Comparison of ENCODE assay signal across 7 cellular contexts in genomic region chr19:7181626-7182025, GRCh38.
DNase-seq lines count a peak whose midpoint lies in the region; ATAC-seq, FAIRE-seq and TF ChIP-seq lines count a peak whose summit lies in the region.
"Not testable (repeated sequence)": the region's sequence is repeated elsewhere in the genome, so short reads cannot be mapped to it uniquely, and the experiment has no call there.

No MANE protein-coding gene starts in this region.

- POLR2A ChIA-PET in GM12878 (lab: Charles Lee) (interaction anchor here (0.6 to 1.9 kb wide), 3 partner anchors 10 to 22 kb away, joined by 3 to 8 read pairs (median 3); no protein-coding TSS in a partner anchor), HepG2 (lab: Yijun Ruan, JAX) (interaction anchor here (0.6 kb wide), 1 partner anchor 44 kb away, joined by 4 read pairs; no protein-coding TSS in a partner anchor)

- not testable (repeated sequence) for ATAC-seq in GM12878, gastroesophageal sphincter, HepG2

- BruUV-seq in GM12878 (replicated peaks; lab: Mats Ljungman, UMichigan); HepG2 (replicated peaks; lab: Mats Ljungman, UMichigan): not testable (repeated sequence)

- TF ChIP-seq CTCF in OCI-LY1 (IDR thresholded peaks at IDR 0.05; ENCODE audit: low read length); GM12878 (IDR thresholded peaks at IDR 0.05 in 2 of 3, conservative IDR thresholded peaks at IDR 0.05 in 1 of 3; ENCODE audit: control insufficient read depth in 2 of 3, extremely low read depth in 1 of 3, insufficient read depth in 1 of 3, low read depth in 3 of 3, low read length in 3 of 3); gastroesophageal sphincter (IDR thresholded peaks at IDR 0.05); HepG2 (CRISPR knock-in tag; IDR thresholded peaks at IDR 0.05); parathyroid adenoma (IDR thresholded peaks at IDR 0.05); transverse colon (IDR thresholded peaks at IDR 0.05): not testable (repeated sequence)

- WGBS in GM12878 (ENCODE audit: insufficient coverage, insufficient replicate concordance, low lambda C conversion rate, missing lambda C conversion rate) = 90% methylated on average over 7 of the region's 7 CpGs
- WGBS in gastroesophageal sphincter (ENCODE audit: low coverage in 1 of 2), 2 donors = 81 to 100% methylated on average over 2 to 4 of the region's 7 CpGs
- 49% methylated on average over 7 of the region's 7 CpGs for WGBS in HepG2 (ENCODE audit: low lambda C conversion rate)
- WGBS in transverse colon (ENCODE audit: low coverage in 1 of 2), 2 donors = 80 to 86% methylated on average over 7 of the region's 7 CpGs

- not testable (repeated sequence) for H3K4me2 ChIP-seq in OCI-LY1 (ENCODE audit: low read length); GM12878 (ENCODE audit: control insufficient read depth, insufficient read depth); HepG2 (ENCODE audit: low read depth, low read length); parathyroid adenoma (ENCODE audit: low read length)

- TF ChIP-seq POLR2A in GM12878 (IDR thresholded peaks at IDR 0.05; ENCODE audit: low read depth, low read length); gastroesophageal sphincter (IDR thresholded peaks at IDR 0.05); HepG2 (IDR thresholded peaks at IDR 0.05; ENCODE audit: insufficient read depth in 1 of 2, low read depth in 2 of 2, low read length in 2 of 2); transverse colon (IDR thresholded peaks at IDR 0.05): not testable (repeated sequence)

- not testable (repeated sequence) for H3K9ac ChIP-seq in OCI-LY1 (ENCODE audit: low read length); HepG2 (ENCODE audit: insufficient read depth, low read depth, low read length); parathyroid adenoma; stomach smooth muscle (ENCODE audit: low read length in 2 of 2)
- peak overlapping the region; percentile 71; the same call in 1 of the 2 replicates for H3K9ac ChIP-seq in GM12878 (ENCODE audit: control insufficient read depth, insufficient read depth, low read length)

- H3K9me3 ChIP-seq in OCI-LY1 (ENCODE audit: low read length); GM12878 (replicated peaks; ENCODE audit: control insufficient read depth, insufficient read depth, low read length); gastroesophageal sphincter; HepG2 (ENCODE audit: low read length); parathyroid adenoma (ENCODE audit: control insufficient read depth, low read length); stomach smooth muscle (ENCODE audit: control insufficient read depth in 2 of 2, low read length in 2 of 2); transverse colon: not testable (repeated sequence)

- not testable (repeated sequence) for TF ChIP-seq EP300 in GM12878 (IDR thresholded peaks at IDR 0.05; ENCODE audit: borderline replicate concordance in 1 of 2, control insufficient read depth in 1 of 2, low read depth in 2 of 2, low read length in 2 of 2); gastroesophageal sphincter (IDR thresholded peaks at IDR 0.05); HepG2 (IDR thresholded peaks at IDR 0.05; ENCODE audit: low read depth in 2 of 2, low read length in 2 of 2); HepG2 (CRISPR knock-in tag; IDR thresholded peaks at IDR 0.05; ENCODE audit: borderline replicate concordance); transverse colon (IDR thresholded peaks at IDR 0.05; ENCODE audit: low read depth)

- not testable (repeated sequence) for FAIRE-seq in GM12878 (lab: Jason Lieb, UNC); HepG2 (lab: Jason Lieb, UNC)

- CTCF ChIA-PET in GM12878 (lab: Yijun Ruan, JAX) = interaction anchor here (1.2 to 1.7 kb wide), 2 partner anchors 148 to 157 kb away, joined by 3 read pairs; no protein-coding TSS in a partner anchor
- CTCF ChIA-PET in HepG2 (lab: Yijun Ruan, JAX; ENCODE audit: low intra/inter-chr PET ratio, low total read pairs) = not testable (repeated sequence)

- not testable (repeated sequence) for H3F3A ChIP-seq in OCI-LY1 (ENCODE audit: insufficient read depth, low read length)

- not testable (repeated sequence) for H3K27me3 ChIP-seq in OCI-LY1 (ENCODE audit: insufficient read depth, low read length); GM12878 (replicated peaks in 1 of 2; ENCODE audit: control insufficient read depth in 2 of 2, insufficient read depth in 2 of 2, low read length in 1 of 2); gastroesophageal sphincter; HepG2 (ENCODE audit: control insufficient read depth in 1 of 2, insufficient read depth in 2 of 2, low read length in 2 of 2); parathyroid adenoma (ENCODE audit: control insufficient read depth, insufficient read depth, low read length); stomach smooth muscle (ENCODE audit: control insufficient read depth in 1 of 2, insufficient read depth in 2 of 2, low read length in 2 of 2); transverse colon

- TF ChIP-seq RAD21 in GM12878 (IDR thresholded peaks at IDR 0.05; ENCODE audit: insufficient read depth, low read depth, low read length); HepG2 (CRISPR knock-in tag; IDR thresholded peaks at IDR 0.05): not testable (repeated sequence)

- H3K9me2 ChIP-seq in OCI-LY1 (ENCODE audit: low read depth, low read length) = not testable (repeated sequence)

- H3K27ac ChIP-seq in OCI-LY1 (ENCODE audit: low read depth, low read length, poor library complexity, severe bottlenecking) = peak overlapping the region; percentile 93
- peak overlapping the region; percentile 94 for H3K27ac ChIP-seq in GM12878 (ENCODE audit: control insufficient read depth, insufficient read depth)
- H3K27ac ChIP-seq in gastroesophageal sphincter = peak overlapping the region in 3 of 4 donors; percentile 53 to 80 (median 73)
- H3K27ac ChIP-seq in HepG2 (ENCODE audit: extremely low read length, insufficient read depth, low read length) = not testable (repeated sequence)
- peak overlapping the region; percentile 69 for H3K27ac ChIP-seq in parathyroid adenoma
- H3K27ac ChIP-seq in stomach smooth muscle (ENCODE audit: low read length) = peak overlapping the region; percentile 6
- H3K27ac ChIP-seq in transverse colon = peak overlapping the region; percentile 78 to 87 (median 80)

- SMC1A ChIA-PET in GM12878 (lab: Charles Lee; ENCODE audit: uncharacterized antibody, unreplicated experiment) = interaction anchor here (0.7 to 4.7 kb wide), 12 partner anchors 11 to 164 kb away, joined by 3 to 52 read pairs (median 6); no protein-coding TSS in a partner anchor

- in situ Hi-C loops in GM12878 (cut with MboI) = loop anchor here (10.0 kb wide), 1 partner anchor 523 kb away; the partner anchor contains the start of gene FCER2
- in situ Hi-C loops in HepG2 (cut with HindIII; ENCODE audit: extremely low pct_ligation_motif_present, low pct_unique_long_range_greater_than_20kb) = not testable (repeated sequence)
- in situ Hi-C loops in transverse colon (cut with MboI; ENCODE audit: low pct_ligation_motif_present in 1 of 4, low pct_unique_long_range_greater_than_20kb in 1 of 4, low sequenced_read_pairs in 3 of 4) = loop anchor here in 1 of 4 donors (25.0 kb wide), 1 partner anchor 106 kb away; the partner anchor contains the start of gene INSR

- H3K4me1 ChIP-seq in OCI-LY1 (ENCODE audit: insufficient read depth, low read length, severe bottlenecking) (peaks cover 64% of the 10 kb centered on the region), GM12878 (ENCODE audit: control insufficient read depth, insufficient read depth, low read length) (peaks cover 69% of the 10 kb centered on the region), gastroesophageal sphincter (peaks cover 0 to 58% (median 19%) of the 10 kb centered on the region in 3 donors), HepG2 (ENCODE audit: insufficient read depth, low read length) (peaks cover 22% of the 10 kb centered on the region), stomach smooth muscle (ENCODE audit: control insufficient read depth, insufficient read depth, low read length) (peaks cover 27% of the 10 kb centered on the region), transverse colon (peaks cover 23 to 69% (median 48%) of the 10 kb centered on the region in 4 donors)
- H3K4me1 ChIP-seq in parathyroid adenoma = not testable (repeated sequence)

- not testable (repeated sequence) for DNase-seq in GM12878 (ENCODE audit: low read depth, low spot score); HepG2 (ENCODE audit: low spot score); transverse colon

- not testable (repeated sequence) for H3K4me3 ChIP-seq in OCI-LY1 (ENCODE audit: low read depth, low read length, poor library complexity, severe bottlenecking); GM12878; gastroesophageal sphincter; HepG2 (replicated peaks in 1 of 3; ENCODE audit: insufficient read depth in 1 of 3, low read depth in 2 of 3, low read length in 3 of 3); parathyroid adenoma (ENCODE audit: low read depth, low read length); stomach smooth muscle (ENCODE audit: low read length in 2 of 2); transverse colon

- intact Hi-C loops in GM12878 (cut with micrococcal nuclease; ENCODE audit: unreplicated experiment) = loop anchor here (2.0 kb wide), 1 partner anchor 151 kb away; no protein-coding TSS in a partner anchor
- intact Hi-C loops in HepG2 (cut with micrococcal nuclease; ENCODE audit: unreplicated experiment); transverse colon (cut with DNase I; ENCODE audit: low total_unique reads): not testable (repeated sequence)

- RAD21 ChIA-PET in GM12878 (lab: Charles Lee; ENCODE audit: unreplicated experiment) = interaction anchor here (0.6 to 2.6 kb wide), 6 partner anchors 11 to 167 kb away, joined by 3 to 20 read pairs (median 10); partner anchors contain the start of gene ARHGEF18

- H4K20me1 ChIP-seq in OCI-LY1 (ENCODE audit: insufficient read depth, low read length); GM12878 (ENCODE audit: control insufficient read depth, insufficient read depth); HepG2 (ENCODE audit: insufficient read depth, low read length): not testable (repeated sequence)

- not testable (repeated sequence) for H3K79me2 ChIP-seq in OCI-LY1 (ENCODE audit: insufficient read depth, low read length); HepG2 (ENCODE audit: insufficient read depth, low read length)
- peaks cover 41% of the 10 kb centered on the region for H3K79me2 ChIP-seq in GM12878 (ENCODE audit: control insufficient read depth, insufficient read depth, low read length)
- H3K79me2 ChIP-seq in parathyroid adenoma = peaks cover 29% of the 10 kb centered on the region

- H2AFZ ChIP-seq in OCI-LY1 (ENCODE audit: low read length); GM12878 (ENCODE audit: control insufficient read depth, low read depth, low read length); HepG2 (ENCODE audit: low read length); parathyroid adenoma: not testable (repeated sequence)

- not testable (repeated sequence) for H3K36me3 ChIP-seq in OCI-LY1 (ENCODE audit: insufficient read depth, low read length); parathyroid adenoma (ENCODE audit: control insufficient read depth, insufficient read depth, low read length); stomach smooth muscle (ENCODE audit: control insufficient read depth in 2 of 2, insufficient read depth in 2 of 2, low read length in 2 of 2); transverse colon
- H3K36me3 ChIP-seq in GM12878 (ENCODE audit: control insufficient read depth in 2 of 2, insufficient read depth in 2 of 2, low read length in 1 of 2) (peaks cover 5 to 13% of the 10 kb centered on the region in 2 experiments; a peak in 3 of 4 replicates), gastroesophageal sphincter (peaks cover 0 to 17% of the 10 kb centered on the region in 2 donors), HepG2 (replicated peaks in 1 of 2; ENCODE audit: control insufficient read depth in 1 of 2, insufficient read depth in 2 of 2, low read length in 2 of 2) (peaks cover 20 to 37% of the 10 kb centered on the region in 2 experiments; a peak in 4 of 5 replicates)
